Comparison of ENCODE assay signal across 12 cellular contexts in genomic region chr22:41636467-41636866, GRCh38.
DNase-seq lines count a peak whose midpoint lies in the region; ATAC-seq and TF ChIP-seq lines count a peak whose summit lies in the region.
"Had no signal": no experiment of that assay in that cellular context is flagged by ENCODE, and none has a peak within 500 bp of the region (broad histone marks: within the 10 kb centered on the region; RNA-seq: fewer than 3 reads in every experiment).

No MANE protein-coding gene starts in this region.

- no peak overlapping the region for H3K4me3 ChIP-seq in choroid plexus epithelial cell (ENCODE audit: low read depth, low read length)

- no peak for ATAC-seq in HG03432 (IDR thresholded peaks at IDR 0.05; ENCODE audit: unreplicated experiment)
- no peak for ATAC-seq in GM18868 (IDR thresholded peaks at IDR 0.05; ENCODE audit: unreplicated experiment)
- ATAC-seq: T-cell had no signal

- no peak for TF ChIP-seq CTCF in choroid plexus epithelial cell (conservative IDR thresholded peaks at IDR 0.05; ENCODE audit: low read depth, low read length)

- DNase-seq in DMS53 treated with DMSO at 0.1 percent for 48 hours (lab: John Stamatoyannopoulos, UW; ENCODE audit: unreplicated experiment) (peak; percentile 9), NCI-H2029 treated with DMSO at 0.1 percent for 48 hours (lab: John Stamatoyannopoulos, UW) (peak; percentile 24), choroid plexus epithelial cell (ENCODE audit: low read depth) (peak; percentile 11), kidney tubule cell (ENCODE audit: low spot score) (peak; percentile 38), NCI-H226 (no peak), T-helper 1 cell (no peak)
- DNase-seq: activated naive CD4-positive, alpha-beta T cell treated with anti-CD3 and anti-CD28 coated beads for 36 hours; CD4-positive, alpha-beta T cell; NCI-H1436 treated with DMSO at 0.1 percent for 48 hours; T-cell had no signal

Comparison
In these comparisons a context has a peak if more than half of its experiments do, and no peak if none do; other contexts are left out.
1. DNase-seq: peak in DMS53 treated with DMSO at 0.1 percent for 48 hours (single experiment), NCI-H2029 treated with DMSO at 0.1 percent for 48 hours (single experiment), choroid plexus epithelial cell (single experiment) and kidney tubule cell (single experiment); none in NCI-H226 (single experiment) and T-helper 1 cell (0 of 5).